In genomic region chr5:143605403-143606005, GRCh38 we compare ENCODE assay signal across 8 cellular contexts.
A peak's percentile ranks its signal among the peaks of the same experiment; 100 is the strongest.
DNase-seq lines count a peak whose midpoint lies in the region; ATAC-seq lines count a peak whose summit lies in the region.

No MANE protein-coding gene starts in this region.

- peaks cover 2% of the 10 kb centered on the region for H3K9me3 Mint-ChIP-seq in activated naive CD4-positive, alpha-beta T cell treated with anti-CD3 and anti-CD28 coated beads for 36 hours
- H3K9me3 Mint-ChIP-seq in activated CD4-positive, alpha-beta memory T cell treated with anti-CD3 and anti-CD28 coated beads for 36 hours, result peaks cover 9% of the 10 kb centered on the region
- H3K9me3 Mint-ChIP-seq in naive thymus-derived CD4-positive, alpha-beta T cell, result peaks cover 0 to 32% (median 6%) of the 10 kb centered on the region in 11 donors

- no peaks in the 10 kb centered on the region for H3K36me3 ChIP-seq in naive thymus-derived CD4-positive, alpha-beta T cell (ENCODE audit: control insufficient read depth in 2 of 3, insufficient read depth in 3 of 3, low read length in 3 of 3)

- H3K27me3 Mint-ChIP-seq in activated naive CD4-positive, alpha-beta T cell treated with anti-CD3 and anti-CD28 coated beads for 36 hours (ENCODE audit: low read depth), result peaks cover 19% of the 10 kb centered on the region
- peaks cover 3% of the 10 kb centered on the region for H3K27me3 Mint-ChIP-seq in activated CD4-positive, alpha-beta memory T cell treated with anti-CD3 and anti-CD28 coated beads for 36 hours
- peaks cover 6 to 25% (median 18%) of the 10 kb centered on the region in 5 donors for H3K27me3 Mint-ChIP-seq in naive thymus-derived CD4-positive, alpha-beta T cell

- no peak overlapping the region for H3K4me3 ChIP-seq in naive thymus-derived CD4-positive, alpha-beta T cell (ENCODE audit: low read length)

- POLR2A ChIA-PET in activated CD4-positive, alpha-beta memory T cell treated with anti-CD3 and anti-CD28 coated beads for 36 hours (lab: Charles Lee), result interaction anchor here (0.6 to 1.8 kb wide), 14 partner anchors 22 to 1498 kb away, joined by 3 to 13 read pairs (median 3); partner anchors contain the start of gene NR3C1
- POLR2A ChIA-PET in naive thymus-derived CD4-positive, alpha-beta T cell (lab: Charles Lee), result no interaction called here

- ATAC-seq in HG03354 (IDR thresholded peaks at IDR 0.05; ENCODE audit: poor library complexity, severe bottlenecking, unreplicated experiment), result peak; percentile 73
- peak; percentile 69 for ATAC-seq in naive thymus-derived CD4-positive, alpha-beta T cell

- CTCF ChIA-PET in activated naive CD4-positive, alpha-beta T cell treated with anti-CD3 and anti-CD28 coated beads for 36 hours (lab: Charles Lee), result interaction anchor here (0.5 to 0.7 kb wide), 4 partner anchors 38 to 822 kb away, joined by 3 to 6 read pairs (median 3); no protein-coding TSS in a partner anchor
- CTCF ChIA-PET in activated CD4-positive, alpha-beta memory T cell treated with anti-CD3 and anti-CD28 coated beads for 36 hours (lab: Charles Lee), result interaction anchor here (0.6 to 1.7 kb wide), 11 partner anchors 17 to 603 kb away, joined by 3 to 9 read pairs (median 3); partner anchors contain the start of gene NR3C1
- CTCF ChIA-PET in naive thymus-derived CD4-positive, alpha-beta T cell (lab: Charles Lee), result interaction anchor here (0.9 kb wide), 1 partner anchor 315 kb away, joined by 3 read pairs; no protein-coding TSS in a partner anchor

- peaks cover 20% of the 10 kb centered on the region for H3K4me1 Mint-ChIP-seq in activated naive CD4-positive, alpha-beta T cell treated with anti-CD3 and anti-CD28 coated beads for 36 hours (ENCODE audit: low read depth)
- H3K4me1 Mint-ChIP-seq in activated CD4-positive, alpha-beta memory T cell treated with anti-CD3 and anti-CD28 coated beads for 36 hours (ENCODE audit: low read depth), result peaks cover 34% of the 10 kb centered on the region
- peaks cover 24 to 36% (median 27%) of the 10 kb centered on the region in 7 donors for H3K4me1 Mint-ChIP-seq in naive thymus-derived CD4-positive, alpha-beta T cell

- DNase-seq in activated naive CD4-positive, alpha-beta T cell treated with anti-CD3 and anti-CD28 coated beads for 36 hours, result peak; percentile 57
- DNase-seq in activated naive CD4-positive, alpha-beta T cell treated with anti-CD3 and anti-CD28 coated beads, Interleukin-2, amount 50 U/mL, for 16 hours, result no peak
- peak; percentile 52 for DNase-seq in activated CD4-positive, alpha-beta memory T cell treated with anti-CD3 and anti-CD28 coated beads for 36 hours
- peak in 3 of 9 donors; percentile 12 to 16 (median 13) for DNase-seq in naive thymus-derived CD4-positive, alpha-beta T cell
- no peak for DNase-seq in cortex of kidney (lab: John Stamatoyannopoulos, UW)
- no peak for DNase-seq in iPS-NIHi11 (ENCODE audit: low spot score)
- no peak for DNase-seq in cerebellar cortex (ENCODE audit: low spot score)

- no peaks in the 10 kb centered on the region for H3K27me3 ChIP-seq in naive thymus-derived CD4-positive, alpha-beta T cell (ENCODE audit: control insufficient read depth in 2 of 2, insufficient read depth in 2 of 2, low read length in 2 of 2)

- H3K4me3 Mint-ChIP-seq in activated naive CD4-positive, alpha-beta T cell treated with anti-CD3 and anti-CD28 coated beads for 36 hours, result no peak overlapping the region
- peak overlapping the region; percentile 28 for H3K4me3 Mint-ChIP-seq in activated CD4-positive, alpha-beta memory T cell treated with anti-CD3 and anti-CD28 coated beads for 36 hours
- H3K4me3 Mint-ChIP-seq in naive thymus-derived CD4-positive, alpha-beta T cell, result peak overlapping the region in 2 of 10 donors; percentile 57 to 84

- H3K27ac Mint-ChIP-seq in activated naive CD4-positive, alpha-beta T cell treated with anti-CD3 and anti-CD28 coated beads for 36 hours, result peak overlapping the region; percentile 36
- H3K27ac Mint-ChIP-seq in activated CD4-positive, alpha-beta memory T cell treated with anti-CD3 and anti-CD28 coated beads for 36 hours, result peak overlapping the region; percentile 86
- peak overlapping the region in 2 of 9 donors; percentile 51 to 93 for H3K27ac Mint-ChIP-seq in naive thymus-derived CD4-positive, alpha-beta T cell

- no peak overlapping the region for H3K27ac ChIP-seq in naive thymus-derived CD4-positive, alpha-beta T cell (ENCODE audit: low read depth, low read length)

- intact Hi-C loops in activated naive CD4-positive, alpha-beta T cell treated with anti-CD3 and anti-CD28 coated beads for 36 hours (cut with micrococcal nuclease), result loop anchor here (1.0 to 5.0 kb wide), 6 partner anchors 48 to 603 kb away; no protein-coding TSS in a partner anchor
- intact Hi-C loops in activated CD4-positive, alpha-beta memory T cell treated with anti-CD3 and anti-CD28 coated beads for 36 hours (cut with micrococcal nuclease), result loop anchor here (1.0 to 10.0 kb wide), 16 partner anchors 10 to 596 kb away; no protein-coding TSS in a partner anchor
- intact Hi-C loops in naive thymus-derived CD4-positive, alpha-beta T cell (cut with micrococcal nuclease), result loop anchor here in 1 of 2 donors (1.0 to 10.0 kb wide), 4 partner anchors 200 to 598 kb away; no protein-coding TSS in a partner anchor

- H3K9me3 ChIP-seq in naive thymus-derived CD4-positive, alpha-beta T cell (ENCODE audit: control insufficient read depth in 2 of 3, low read length in 3 of 3), result no peaks in the 10 kb centered on the region

- peaks cover 6 to 22% of the 10 kb centered on the region in 2 donors for H3K4me1 ChIP-seq in naive thymus-derived CD4-positive, alpha-beta T cell (ENCODE audit: control insufficient read depth in 2 of 2, insufficient read depth in 2 of 2, low read length in 2 of 2)

- H3K36me3 Mint-ChIP-seq in activated naive CD4-positive, alpha-beta T cell treated with anti-CD3 and anti-CD28 coated beads for 36 hours (ENCODE audit: low read depth), result peaks cover 1% of the 10 kb centered on the region
- peaks cover 3% of the 10 kb centered on the region for H3K36me3 Mint-ChIP-seq in activated CD4-positive, alpha-beta memory T cell treated with anti-CD3 and anti-CD28 coated beads for 36 hours
- H3K36me3 Mint-ChIP-seq in naive thymus-derived CD4-positive, alpha-beta T cell, result peaks cover 0 to 39% (median 3%) of the 10 kb centered on the region in 5 donors

Comparison
In these comparisons a context has a peak if more than half of its experiments do, and no peak if none do; other contexts are left out.
1. DNase-seq: peak in activated naive CD4-positive, alpha-beta T cell treated with anti-CD3 and anti-CD28 coated beads for 36 hours (single experiment) and activated CD4-positive, alpha-beta memory T cell treated with anti-CD3 and anti-CD28 coated beads for 36 hours (single experiment); none in activated naive CD4-positive, alpha-beta T cell treated with anti-CD3 and anti-CD28 coated beads, Interleukin-2, amount 50 U/mL, for 16 hours (single experiment), cortex of kidney (single experiment), iPS-NIHi11 (single experiment) and cerebellar cortex (single experiment).